26 cellular contexts compared by ENCODE assay signal in genomic region chr20:49976542-49976941, GRCh38. TPM values are rescaled to one million over a fixed set of nuclear protein-coding genes. Genes with fewer than 3 reads are reported as not detected.
A peak's percentile ranks its signal among the peaks of the same experiment; 100 is the strongest.
DNase-seq lines count a peak whose midpoint lies in the region.
"Had no signal": no experiment of that assay in that cellular context is flagged by ENCODE, and none has a peak within 500 bp of the region (broad histone marks: within the 10 kb centered on the region; RNA-seq: fewer than 3 reads in every experiment).

No MANE protein-coding gene starts in this region.

- H3K27ac ChIP-seq in epithelial cell of prostate: peak overlapping the region; percentile 43
- H3K27ac ChIP-seq: cardiac muscle cell, sigmoid colon, suprapubic skin, vagina had no signal

- DNase-seq in ELR (ENCODE audit: low read depth) (peak; percentile 85), MV-4-11 (lab: John Stamatoyannopoulos, UW) (peak; percentile 18), epithelial cell of prostate (ENCODE audit: low read depth, low spot score) (peak; percentile 14), renal cortical epithelial cell (ENCODE audit: low read depth) (peak; percentile 37), NOMO-1 treated with DMSO at 0.1 percent for 48 hours (lab: John Stamatoyannopoulos, UW; ENCODE audit: unreplicated experiment) (no peak), NCI-H2107 (lab: John Stamatoyannopoulos, UW) (no peak), UCSD-AML1 (lab: John Stamatoyannopoulos, UW; ENCODE audit: unreplicated experiment) (no peak), HuH-7 (ENCODE audit: low spot score) (no peak)
- DNase-seq: activated CD4-positive, CD25-positive, alpha-beta regulatory T cell treated with anti-CD3 and anti-CD28 coated beads, Interleukin-2, amount 50 U/mL, for 72 hours; activated CD8-positive, alpha-beta T cell treated with anti-CD3 and anti-CD28 coated beads, Interleukin-2, amount 10 ng/mL, durations not matched to agents 7 days and 5 days; activated naive CD4-positive, alpha-beta T cell treated with anti-CD3 and anti-CD28 coated beads, Interleukin-2, amount 10 ng/mL, durations not matched to agents 7 days and 5 days; activated T-cell treated with anti-CD3 and anti-CD28 coated beads, Interleukin-2, amount 50 U/mL, for 1 hour; amygdala; cortex of kidney; DMS 273 treated with DMSO at 0.1 percent for 48 hours; GF-D8; H9; left ventricle myocardium superior; NCI-H1436; NCI-H2171 treated with DMSO at 0.1 percent for 48 hours; nephron progenitor cell; sigmoid colon; T1000 had no signal

RNA-seq across cellular contexts. Expression of gene SNAI1, which starts 6.2 kb away (rescaled TPM):
- 0.52 and 2.7 TPM in 2 replicates for total RNA-seq in renal cortical epithelial cell

RNA-seq across cellular contexts. Expression of gene RNF114, which starts 40.3 kb away (rescaled TPM):
- 180 and 196 TPM in 2 replicates for total RNA-seq in renal cortical epithelial cell

Comparison
In these comparisons a context has a peak if more than half of its experiments do, and no peak if none do; other contexts are left out.
1. DNase-seq: peak in ELR (single experiment), MV-4-11 (single experiment), epithelial cell of prostate (single experiment) and renal cortical epithelial cell (single experiment); none in NOMO-1 treated with DMSO at 0.1 percent for 48 hours (single experiment), NCI-H2107 (single experiment), UCSD-AML1 (single experiment) and HuH-7 (single experiment).